In genomic region chr19:2736550-2737190, GRCh38 we compare ENCODE assay signal across 31 cellular contexts. TPM values are rescaled to one million over a fixed set of nuclear protein-coding genes. Genes with fewer than 3 reads are reported as not detected.
DNase-seq lines count a peak whose midpoint lies in the region; ATAC-seq, FAIRE-seq and TF ChIP-seq lines count a peak whose summit lies in the region.
"Had no signal": no experiment of that assay in that cellular context is flagged by ENCODE, and none has a peak within 500 bp of the region (broad histone marks: within the 10 kb centered on the region; RNA-seq: fewer than 3 reads in every experiment).

No MANE protein-coding gene starts in this region.

- no peak for DNase-seq in HCT116 (ENCODE audit: low read depth, low spot score)
- no peak for DNase-seq in GM12878 (ENCODE audit: low read depth, low spot score)
- DNase-seq in neural progenitor cell (ENCODE audit: low spot score): no peak
- DNase-seq in stimulated activated CD4-positive, alpha-beta T cell treated with anti-CD3 and anti-CD28 coated beads, Interleukin-12 subunit alpha, Interleukin-12 subunit beta, amount 100 ng/mL, for 4 hours: no peak
- no peak for DNase-seq in MCF 10A (ENCODE audit: unreplicated experiment)
- DNase-seq in cerebellar cortex (ENCODE audit: low spot score): no peak
- DNase-seq: activated CD4-positive, alpha-beta T cell treated with anti-CD3 and anti-CD28 coated beads, Interleukin-2, amount 50 U/mL, for 4 hours; activated naive CD4-positive, alpha-beta T cell treated with anti-CD3 and anti-CD28 coated beads for 36 hours; activated T-cell treated with anti-CD3 and anti-CD28 coated beads, Interleukin-2, amount 50 U/mL, for 72 hours; Caco-2; lower lobe of right lung; midbrain; naive B cell; NCI-H1417; NCI-H2029 treated with DMSO at 0.1 percent for 48 hours; NCI-H2227 treated with DMSO at 0.1 percent for 48 hours; NCI-H69; ovary; SHP77; T-helper 17 cell; transverse colon had no signal

- H3K4me1 ChIP-seq in HCT116 (ENCODE audit: control insufficient read depth in 1 of 2, insufficient read depth in 2 of 2, low read length in 2 of 2) (peaks cover 0 to 3% of the 10 kb centered on the region in 2 experiments; a peak in 1 of 4 replicates), GM12878 (ENCODE audit: control insufficient read depth, insufficient read depth, low read length) (no peaks in the 10 kb centered on the region), neural progenitor cell (no peaks in the 10 kb centered on the region)
- H3K4me1 ChIP-seq: Caco-2 had no signal

- TF ChIP-seq CTCF in HCT116 (IDR thresholded peaks at IDR 0.05 in 2 of 3, conservative IDR thresholded peaks at IDR 0.05 in 1 of 3; ENCODE audit: borderline replicate concordance in 1 of 3, insufficient read depth in 1 of 3, low read depth in 2 of 3, low read length in 2 of 3) (no peak), GM12878 (IDR thresholded peaks at IDR 0.05 in 2 of 3, conservative IDR thresholded peaks at IDR 0.05 in 1 of 3; ENCODE audit: control insufficient read depth in 2 of 3, extremely low read depth in 1 of 3, insufficient read depth in 1 of 3, low read depth in 3 of 3, low read length in 3 of 3) (no peak), neural progenitor cell (IDR thresholded peaks at IDR 0.05) (no peak), MCF 10A (IDR thresholded peaks at IDR 0.05; ENCODE audit: unreplicated experiment) (no peak)

- 94% methylated on average over 15 of the region's 15 CpGs for WGBS in GM12878 (ENCODE audit: insufficient coverage, insufficient replicate concordance, low lambda C conversion rate, missing lambda C conversion rate)

- H3K27ac Mint-ChIP-seq in neural progenitor cell: no peak overlapping the region
- H3K27ac Mint-ChIP-seq in MCF 10A (ENCODE audit: low read depth, unreplicated experiment): no peak overlapping the region
- H3K27ac Mint-ChIP-seq: activated naive CD4-positive, alpha-beta T cell treated with anti-CD3 and anti-CD28 coated beads for 36 hours; activated T-cell treated with anti-CD3 and anti-CD28 coated beads, Interleukin-2, amount 50 U/mL, for 72 hours; stimulated activated effector memory CD8-positive, alpha-beta T cell treated with anti-CD3 and anti-CD28 coated beads, Interleukin-12 subunit alpha, Interleukin-12 subunit beta, amount 100 ng/mL, for 72 hours; T-helper 17 cell had no signal

- H3K27me3 Mint-ChIP-seq in neural progenitor cell (ENCODE audit: insufficient read depth, low read depth): peaks cover 5% of the 10 kb centered on the region
- H3K27me3 Mint-ChIP-seq in MCF 10A (ENCODE audit: insufficient read depth, unreplicated experiment): no peaks in the 10 kb centered on the region
- H3K27me3 Mint-ChIP-seq: naive B cell, T-helper 17 cell had no signal

- H3K36me3 Mint-ChIP-seq in neural progenitor cell (peaks cover 13% of the 10 kb centered on the region), MCF 10A (ENCODE audit: insufficient read depth, unreplicated experiment) (no peaks in the 10 kb centered on the region)

- peaks cover 0 to 6% of the 10 kb centered on the region in 2 experiments; a peak in 1 of 4 replicates for H3K9me3 ChIP-seq in HCT116 (ENCODE audit: control insufficient read depth in 1 of 2, insufficient read depth in 1 of 2, low read depth in 1 of 2, low read length in 2 of 2)
- H3K9me3 ChIP-seq in GM12878 (replicated peaks; ENCODE audit: control insufficient read depth, insufficient read depth, low read length): peaks cover 8% of the 10 kb centered on the region; the same call in 2 of the 3 replicates
- H3K9me3 ChIP-seq in neural progenitor cell (ENCODE audit: low read depth): no peaks in the 10 kb centered on the region
- H3K9me3 ChIP-seq: Caco-2, lower lobe of right lung, ovary, transverse colon had no signal

- H3K79me2 ChIP-seq in HCT116 (ENCODE audit: insufficient read depth, low read length): peaks cover 21% of the 10 kb centered on the region
- H3K79me2 ChIP-seq in GM12878 (ENCODE audit: control insufficient read depth, insufficient read depth, low read length): peaks cover 14% of the 10 kb centered on the region
- H3K79me2 ChIP-seq in neural progenitor cell (ENCODE audit: low read depth): peaks cover 6% of the 10 kb centered on the region

- no peak for TF ChIP-seq POLR2A in HCT116 (IDR thresholded peaks at IDR 0.05; ENCODE audit: borderline replicate concordance, extremely low read depth, insufficient read depth, insufficient read length)
- no peak for TF ChIP-seq POLR2A in GM12878 (IDR thresholded peaks at IDR 0.05; ENCODE audit: low read depth, low read length)

- H3K9me2 ChIP-seq in HCT116 (ENCODE audit: insufficient read depth): no peaks in the 10 kb centered on the region

- H3K4me3 ChIP-seq in HCT116 (replicated peaks in 1 of 2; ENCODE audit: low read depth in 1 of 2, low read length in 2 of 2): no peak overlapping the region
- no peak overlapping the region for H3K4me3 ChIP-seq in GM12878
- no peak overlapping the region for H3K4me3 ChIP-seq in neural progenitor cell
- H3K4me3 ChIP-seq: BLaER1, hepatocyte, lower lobe of right lung, ovary, transverse colon had no signal

- peaks cover 18% of the 10 kb centered on the region for H3K4me1 Mint-ChIP-seq in neural progenitor cell
- H3K4me1 Mint-ChIP-seq in MCF 10A (ENCODE audit: insufficient read depth, unreplicated experiment): peaks cover 6% of the 10 kb centered on the region

- in situ Hi-C loops in GM12878 (cut with MboI): no loop called here

- POLR2A ChIA-PET in HCT116 (lab: Charles Lee) (no interaction called here), GM12878 (lab: Charles Lee) (no interaction called here), MCF 10A (lab: Yijun Ruan, JAX) (interaction anchor here (0.8 to 1.1 kb wide), 2 partner anchors 11 to 12 kb away, joined by 3 read pairs; no protein-coding TSS in a partner anchor)

- H3K9ac ChIP-seq in HCT116 (ENCODE audit: low read length): no peak overlapping the region
- no peak overlapping the region for H3K9ac ChIP-seq in GM12878 (ENCODE audit: control insufficient read depth, insufficient read depth, low read length)
- H3K9ac ChIP-seq in neural progenitor cell: no peak overlapping the region
- H3K9ac ChIP-seq: BLaER1, KMS-11 had no signal

- intact Hi-C loops in HCT116 (cut with micrococcal nuclease): no loop called here
- intact Hi-C loops in GM12878 (cut with micrococcal nuclease; ENCODE audit: unreplicated experiment): loop anchor here (5.0 kb wide), 1 partner anchor 69 kb away; no protein-coding TSS in a partner anchor
- intact Hi-C loops in MCF 10A (cut with micrococcal nuclease): no loop called here

- BruUV-seq in HCT116 (replicated peaks; lab: Mats Ljungman, UMichigan): TSS peak; percentile 11
- no TSS peak for BruUV-seq in GM12878 (replicated peaks; lab: Mats Ljungman, UMichigan)
- BruUV-seq in MCF 10A (replicated peaks; lab: Mats Ljungman, UMichigan): no TSS peak

- SMC1A ChIA-PET in GM12878 (lab: Charles Lee; ENCODE audit: uncharacterized antibody, unreplicated experiment): no interaction called here

- RAD21 ChIA-PET in HCT116 (lab: Charles Lee; ENCODE audit: low non-redundant PET in 1 of 2, low total read pairs in 2 of 2, uncharacterized antibody in 2 of 2, unreplicated experiment in 2 of 2): no interaction called here
- RAD21 ChIA-PET in GM12878 (lab: Charles Lee; ENCODE audit: unreplicated experiment): no interaction called here

- TF ChIP-seq RAD21 in HCT116 (IDR thresholded peaks at IDR 0.05; ENCODE audit: low read depth) (no peak), GM12878 (IDR thresholded peaks at IDR 0.05; ENCODE audit: insufficient read depth, low read depth, low read length) (no peak)

- H3K9me3 Mint-ChIP-seq in neural progenitor cell (peaks cover 2% of the 10 kb centered on the region), MCF 10A (ENCODE audit: unreplicated experiment) (no peaks in the 10 kb centered on the region)
- H3K9me3 Mint-ChIP-seq: activated naive CD4-positive, alpha-beta T cell treated with anti-CD3 and anti-CD28 coated beads for 36 hours; activated T-cell treated with anti-CD3 and anti-CD28 coated beads, Interleukin-2, amount 50 U/mL, for 72 hours; naive B cell; stimulated activated effector memory CD8-positive, alpha-beta T cell treated with anti-CD3 and anti-CD28 coated beads, Interleukin-12 subunit alpha, Interleukin-12 subunit beta, amount 100 ng/mL, for 72 hours had no signal

- H3K4me3 Mint-ChIP-seq in neural progenitor cell (peak overlapping the region; percentile 30), MCF 10A (ENCODE audit: unreplicated experiment) (no peak overlapping the region)
- H3K4me3 Mint-ChIP-seq: activated naive CD4-positive, alpha-beta T cell treated with anti-CD3 and anti-CD28 coated beads for 36 hours; activated T-cell treated with anti-CD3 and anti-CD28 coated beads, Interleukin-2, amount 50 U/mL, for 72 hours; stimulated activated effector memory CD8-positive, alpha-beta T cell treated with anti-CD3 and anti-CD28 coated beads, Interleukin-12 subunit alpha, Interleukin-12 subunit beta, amount 100 ng/mL, for 72 hours; T-helper 17 cell had no signal

- no peaks in the 10 kb centered on the region for H4K20me1 ChIP-seq in HCT116 (ENCODE audit: insufficient read depth)
- H4K20me1 ChIP-seq in GM12878 (ENCODE audit: control insufficient read depth, insufficient read depth): no peaks in the 10 kb centered on the region
- peaks cover 23% of the 10 kb centered on the region for H4K20me1 ChIP-seq in neural progenitor cell (ENCODE audit: low read depth)

- H2AFZ ChIP-seq in HCT116 (ENCODE audit: low read depth, low read length, poor library complexity, severe bottlenecking) (no peak overlapping the region), GM12878 (ENCODE audit: control insufficient read depth, low read depth, low read length) (no peak overlapping the region), neural progenitor cell (replicated peaks) (no peak overlapping the region)
- H2AFZ ChIP-seq: hepatocyte had no signal

- no peaks in the 10 kb centered on the region for H3K27me3 ChIP-seq in HCT116 (ENCODE audit: insufficient read depth, low read length)
- H3K27me3 ChIP-seq in GM12878 (replicated peaks in 1 of 2; ENCODE audit: control insufficient read depth in 2 of 2, insufficient read depth in 2 of 2, low read length in 1 of 2): no peaks in the 10 kb centered on the region
- peaks cover 10% of the 10 kb centered on the region for H3K27me3 ChIP-seq in neural progenitor cell
- H3K27me3 ChIP-seq: BLaER1, hepatocyte, ovary had no signal

- CTCF ChIA-PET in HCT116 (lab: Charles Lee): no interaction called here
- CTCF ChIA-PET in GM12878 (lab: Yijun Ruan, JAX): interaction anchor here (1.3 kb wide), 1 partner anchor 13 kb away, joined by 5 read pairs; no protein-coding TSS in a partner anchor
- CTCF ChIA-PET in MCF 10A (lab: Yijun Ruan, JAX): interaction anchor here (0.6 to 1.0 kb wide), 3 partner anchors 10 to 14 kb away, joined by 3 to 7 read pairs (median 3); no protein-coding TSS in a partner anchor

- H3F3A ChIP-seq in neural progenitor cell (ENCODE audit: low read depth): peaks cover 6% of the 10 kb centered on the region

- peak; percentile 68 for FAIRE-seq in GM12878 (lab: Jason Lieb, UNC)
- FAIRE-seq: endothelial cell of umbilical vein, G401.6, H54 had no signal

- no peak overlapping the region for H3K27ac ChIP-seq in HCT116 (ENCODE audit: low read depth, low read length)
- H3K27ac ChIP-seq in GM12878 (ENCODE audit: control insufficient read depth, insufficient read depth): no peak overlapping the region
- H3K27ac ChIP-seq in neural progenitor cell: no peak overlapping the region
- H3K27ac ChIP-seq: BLaER1, hepatocyte, KMS-11, lower lobe of right lung, ovary, transverse colon had no signal

- H3K36me3 ChIP-seq in HCT116 (ENCODE audit: control insufficient read depth in 1 of 2, insufficient read depth in 2 of 2, low read length in 2 of 2) (peaks cover 3 to 17% of the 10 kb centered on the region in 2 experiments), GM12878 (ENCODE audit: control insufficient read depth in 2 of 2, insufficient read depth in 2 of 2, low read length in 1 of 2) (peaks cover 11 to 15% of the 10 kb centered on the region in 2 experiments; a peak in 3 of 4 replicates), neural progenitor cell (no peaks in the 10 kb centered on the region)
- H3K36me3 ChIP-seq: ovary, transverse colon had no signal

- H3K4me2 ChIP-seq in HCT116 (ENCODE audit: low read length) (no peak overlapping the region), GM12878 (ENCODE audit: control insufficient read depth, insufficient read depth) (no peak overlapping the region), neural progenitor cell (no peak overlapping the region)
- H3K4me2 ChIP-seq: hepatocyte, KMS-11 had no signal

- no peak for TF ChIP-seq EP300 in GM12878 (IDR thresholded peaks at IDR 0.05; ENCODE audit: borderline replicate concordance in 1 of 2, control insufficient read depth in 1 of 2, low read depth in 2 of 2, low read length in 2 of 2)

- no peak for ATAC-seq in HCT116
- no peak for ATAC-seq in GM12878
- ATAC-seq: activated CD4-positive, CD25-positive, alpha-beta regulatory T cell treated with anti-CD3 and anti-CD28 coated beads, Interleukin-2, amount 50 U/mL, for 24 hours; activated T-cell treated with anti-CD3 and anti-CD28 coated beads, Interleukin-2, amount 50 U/mL, for 72 hours; lower lobe of right lung; Panc1; stimulated activated effector memory CD8-positive, alpha-beta T cell treated with anti-CD3 and anti-CD28 coated beads, Interleukin-12 subunit alpha, Interleukin-12 subunit beta, amount 100 ng/mL, for 72 hours; T-helper 17 cell had no signal

RNA-seq across cellular contexts. Expression of gene SLC39A3, which starts 3.1 kb away (rescaled TPM):
- total RNA-seq in HCT116 (2021; ENCODE audit: unreplicated experiment): 39.1 TPM
- polyA plus RNA-seq in HCT116 (2012): 34.0 and 43.9 TPM in 2 replicates
- 26.3 and 30.0 TPM in 2 replicates for total RNA-seq in GM12878 (2013; cell fraction: nucleolus; rRNA removed)
- 46.0 and 50.2 TPM in 2 replicates for total RNA-seq in GM12878 (2014; rRNA removed)
- 31.2 and 33.7 TPM in 2 replicates for total RNA-seq in GM12878 (2014; rRNA removed; fragmentation: Illumina TruSeq; extraction: Trizol)
- 48.4 and 52.1 TPM in 2 replicates for total RNA-seq in GM12878 (2021)
- polyA plus RNA-seq in GM12878 (2011; ENCODE audit: low read depth): 9.9 TPM
- 18.7 and 29.6 TPM in 2 replicates for polyA plus RNA-seq in GM12878 (2011; rRNA removed)
- polyA plus RNA-seq in GM12878 (2011; cell fraction: cytosol; rRNA removed): 51.6 and 59.3 TPM in 2 replicates
- 38.3 and 42.8 TPM in 2 replicates for polyA plus RNA-seq in GM12878 (2011; cell fraction: nucleus; rRNA removed)
- polyA plus RNA-seq in GM12878 (2012): 24.3 and 28.7 TPM in 2 replicates
- polyA plus RNA-seq in GM12878 (2014; fragmentation: Illumina TruSeq; extraction: Trizol): 20.9 and 59.4 TPM in 2 replicates
- polyA plus RNA-seq in GM12878 (2014; fragmentation: Nextera tagmentation; extraction: Ambion mirVana): 1 to 10 TPM in 1 of 2 experiments, under 1 TPM in 1; 0.63 to 1.1 TPM
- polyA plus RNA-seq in GM12878 (2014; rRNA removed): 54.5 and 54.9 TPM in 2 replicates
- polyA plus RNA-seq in GM12878 (2016; fragmentation: Nextera tagmentation; extraction: Ambion mirVana): 10 to 100 TPM; 58.7 to 67.1 TPM
- polyA minus RNA-seq in GM12878 (2011; rRNA and poly(A)+ RNA removed): 19.9 and 31.8 TPM in 2 replicates
- polyA minus RNA-seq in GM12878 (2011; cell fraction: cytosol; rRNA and poly(A)+ RNA removed): 15.3 and 17.2 TPM in 2 replicates
- polyA minus RNA-seq in GM12878 (2011; cell fraction: nucleus; rRNA and poly(A)+ RNA removed): 7.5 and 14.9 TPM in 2 replicates
- 6.1 and 28.5 TPM in 2 replicates for total RNA-seq in neural progenitor cell (ENCODE audit: low replicate concordance)
- total RNA-seq in MCF 10A (2022): 21.3 and 29.9 TPM in 2 replicates

RNA-seq across cellular contexts. Expression of gene DIRAS1, which starts 15.5 kb away (rescaled TPM):
- total RNA-seq in HCT116 (2021; ENCODE audit: unreplicated experiment) (33.7 TPM), GM12878 (2014; rRNA removed) (not detected in 2 replicates), GM12878 (2014; rRNA removed; fragmentation: Illumina TruSeq; extraction: Trizol) (0.09 TPM in 1 of 2 replicates, not detected in the other), GM12878 (2021) (0.18 and 0.48 TPM in 2 replicates), neural progenitor cell (ENCODE audit: low replicate concordance) (2.7 and 4.2 TPM in 2 replicates), MCF 10A (2022) (0.37 and 0.74 TPM in 2 replicates)
- 23.3 and 33.1 TPM in 2 replicates for polyA plus RNA-seq in HCT116 (2012)
- total RNA-seq in GM12878 (2013; cell fraction: nucleolus; rRNA removed): 0.39 and 1.0 TPM in 2 replicates
- polyA plus RNA-seq in GM12878 (2011; ENCODE audit: low read depth): 0.38 TPM
- polyA plus RNA-seq in GM12878 (2011; rRNA removed) (0.03 and 0.05 TPM in 2 replicates), GM12878 (2014; fragmentation: Illumina TruSeq; extraction: Trizol) (0.07 TPM in 1 of 2 replicates, not detected in the other), GM12878 (2014; fragmentation: Nextera tagmentation; extraction: Ambion mirVana) (not detected), GM12878 (2014; rRNA removed) (0.08 TPM in 1 of 2 replicates, not detected in the other), GM12878 (2016; fragmentation: Nextera tagmentation; extraction: Ambion mirVana) (under 1 TPM; 0.04 to 0.13 TPM)
- polyA plus RNA-seq in GM12878 (2011; cell fraction: cytosol; rRNA removed): not detected in 2 replicates
- 0.10 TPM in 1 of 2 replicates, not detected in the other for polyA plus RNA-seq in GM12878 (2011; cell fraction: nucleus; rRNA removed)
- 0.34 and 0.57 TPM in 2 replicates for polyA plus RNA-seq in GM12878 (2012)
- polyA minus RNA-seq in GM12878 (2011; rRNA and poly(A)+ RNA removed): 0.15 TPM in 1 of 2 replicates, not detected in the other
- not detected in 2 replicates for polyA minus RNA-seq in GM12878 (2011; cell fraction: cytosol; rRNA and poly(A)+ RNA removed)
- not detected in 2 replicates for polyA minus RNA-seq in GM12878 (2011; cell fraction: nucleus; rRNA and poly(A)+ RNA removed)
- total RNA-seq: HT1080 had no signal

RNA-seq across cellular contexts. Expression of gene GNG7, which starts 34.2 kb away (rescaled TPM):
- total RNA-seq in HCT116 (2021; ENCODE audit: unreplicated experiment) (11.3 TPM), GM12878 (2014; rRNA removed) (2.7 and 3.8 TPM in 2 replicates), GM12878 (2014; rRNA removed; fragmentation: Illumina TruSeq; extraction: Trizol) (5.3 and 5.4 TPM in 2 replicates), GM12878 (2021) (13.6 and 14.0 TPM in 2 replicates), neural progenitor cell (ENCODE audit: low replicate concordance) (7.0 and 9.6 TPM in 2 replicates), MCF 10A (2022) (0.22 and 0.51 TPM in 2 replicates)
- polyA plus RNA-seq in HCT116 (2012): 4.8 and 6.3 TPM in 2 replicates
- total RNA-seq in GM12878 (2013; cell fraction: nucleolus; rRNA removed): 10.3 TPM in 2 replicates
- 12.7 TPM for polyA plus RNA-seq in GM12878 (2011; ENCODE audit: low read depth)
- polyA plus RNA-seq in GM12878 (2011; rRNA removed) (1.8 and 1.9 TPM in 2 replicates), GM12878 (2014; fragmentation: Illumina TruSeq; extraction: Trizol) (6.9 and 7.8 TPM in 2 replicates), GM12878 (2014; fragmentation: Nextera tagmentation; extraction: Ambion mirVana) (1 to 10 TPM; 3.7 to 5.1 TPM), GM12878 (2014; rRNA removed) (11.7 and 13.4 TPM in 2 replicates), GM12878 (2016; fragmentation: Nextera tagmentation; extraction: Ambion mirVana) (10 to 100 TPM in 1 of 2 experiments, 1 to 10 TPM in 1; 9.8 to 10.6 TPM)
- polyA plus RNA-seq in GM12878 (2011; cell fraction: cytosol; rRNA removed): 2.0 and 2.1 TPM in 2 replicates
- 2.8 and 3.7 TPM in 2 replicates for polyA plus RNA-seq in GM12878 (2011; cell fraction: nucleus; rRNA removed)
- polyA plus RNA-seq in GM12878 (2012): 24.5 and 28.2 TPM in 2 replicates
- polyA minus RNA-seq in GM12878 (2011; rRNA and poly(A)+ RNA removed): 0.29 and 0.57 TPM in 2 replicates
- polyA minus RNA-seq in GM12878 (2011; cell fraction: cytosol; rRNA and poly(A)+ RNA removed): 0.31 and 0.40 TPM in 2 replicates
- polyA minus RNA-seq in GM12878 (2011; cell fraction: nucleus; rRNA and poly(A)+ RNA removed): 0.29 and 0.60 TPM in 2 replicates
- total RNA-seq: HT1080 had no signal

RNA-seq across cellular contexts. Expression of gene SGTA, which starts 46.4 kb away (rescaled TPM):
- total RNA-seq in HCT116 (2021; ENCODE audit: unreplicated experiment): 109 TPM
- polyA plus RNA-seq in HCT116 (2012): 87.8 and 92.7 TPM in 2 replicates
- total RNA-seq in GM12878 (2013; cell fraction: nucleolus; rRNA removed): 27.0 and 30.4 TPM in 2 replicates
- 51.2 and 59.2 TPM in 2 replicates for total RNA-seq in GM12878 (2014; rRNA removed)
- 22.9 and 26.2 TPM in 2 replicates for total RNA-seq in GM12878 (2014; rRNA removed; fragmentation: Illumina TruSeq; extraction: Trizol)
- total RNA-seq in GM12878 (2021): 69.2 and 76.3 TPM in 2 replicates
- polyA plus RNA-seq in GM12878 (2011; ENCODE audit: low read depth): 22.0 TPM
- polyA plus RNA-seq in GM12878 (2011; rRNA removed): 19.9 and 32.9 TPM in 2 replicates
- 70.3 and 75.7 TPM in 2 replicates for polyA plus RNA-seq in GM12878 (2011; cell fraction: cytosol; rRNA removed)
- polyA plus RNA-seq in GM12878 (2011; cell fraction: nucleus; rRNA removed): 59.1 and 86.4 TPM in 2 replicates
- 46.1 and 46.5 TPM in 2 replicates for polyA plus RNA-seq in GM12878 (2012)
- polyA plus RNA-seq in GM12878 (2014; fragmentation: Illumina TruSeq; extraction: Trizol): 13.2 and 37.1 TPM in 2 replicates
- polyA plus RNA-seq in GM12878 (2014; fragmentation: Nextera tagmentation; extraction: Ambion mirVana): 1 to 10 TPM; 2.0 to 3.1 TPM
- polyA plus RNA-seq in GM12878 (2014; rRNA removed): 64.2 and 78.7 TPM in 2 replicates
- polyA plus RNA-seq in GM12878 (2016; fragmentation: Nextera tagmentation; extraction: Ambion mirVana): 100 to 1,000 TPM; 102 TPM
- 12.0 and 30.2 TPM in 2 replicates for polyA minus RNA-seq in GM12878 (2011; rRNA and poly(A)+ RNA removed)
- polyA minus RNA-seq in GM12878 (2011; cell fraction: cytosol; rRNA and poly(A)+ RNA removed): 15.9 and 16.7 TPM in 2 replicates
- polyA minus RNA-seq in GM12878 (2011; cell fraction: nucleus; rRNA and poly(A)+ RNA removed): 9.7 and 20.9 TPM in 2 replicates
- 30.9 and 75.4 TPM in 2 replicates for total RNA-seq in neural progenitor cell (ENCODE audit: low replicate concordance)
- total RNA-seq in MCF 10A (2022): 63.2 and 66.6 TPM in 2 replicates

RNA-seq across cellular contexts. Expression of gene THOP1, which starts 48.6 kb away (rescaled TPM):
- total RNA-seq in HCT116 (2021; ENCODE audit: unreplicated experiment) (201 TPM), GM12878 (2014; rRNA removed) (260 and 270 TPM in 2 replicates), GM12878 (2014; rRNA removed; fragmentation: Illumina TruSeq; extraction: Trizol) (75.9 and 77.5 TPM in 2 replicates), GM12878 (2021) (217 and 220 TPM in 2 replicates), neural progenitor cell (ENCODE audit: low replicate concordance) (105 and 222 TPM in 2 replicates), MCF 10A (2022) (93.7 and 114 TPM in 2 replicates)
- 208 and 220 TPM in 2 replicates for polyA plus RNA-seq in HCT116 (2012)
- 230 and 309 TPM in 2 replicates for total RNA-seq in GM12878 (2013; cell fraction: nucleolus; rRNA removed)
- polyA plus RNA-seq in GM12878 (2011; ENCODE audit: low read depth): 25.4 TPM
- polyA plus RNA-seq in GM12878 (2011; rRNA removed) (72.8 and 137 TPM in 2 replicates), GM12878 (2014; fragmentation: Illumina TruSeq; extraction: Trizol) (36.0 and 76.8 TPM in 2 replicates), GM12878 (2014; fragmentation: Nextera tagmentation; extraction: Ambion mirVana) (1 to 10 TPM; 1.9 to 3.8 TPM), GM12878 (2014; rRNA removed) (200 and 240 TPM in 2 replicates), GM12878 (2016; fragmentation: Nextera tagmentation; extraction: Ambion mirVana) (100 to 1,000 TPM; 220 to 241 TPM)
- polyA plus RNA-seq in GM12878 (2011; cell fraction: cytosol; rRNA removed): 144 and 196 TPM in 2 replicates
- 439 and 527 TPM in 2 replicates for polyA plus RNA-seq in GM12878 (2011; cell fraction: nucleus; rRNA removed)
- polyA plus RNA-seq in GM12878 (2012): 116 and 134 TPM in 2 replicates
- 97.9 and 180 TPM in 2 replicates for polyA minus RNA-seq in GM12878 (2011; rRNA and poly(A)+ RNA removed)
- polyA minus RNA-seq in GM12878 (2011; cell fraction: cytosol; rRNA and poly(A)+ RNA removed): 59.6 and 71.5 TPM in 2 replicates
- 43.6 and 46.6 TPM in 2 replicates for polyA minus RNA-seq in GM12878 (2011; cell fraction: nucleus; rRNA and poly(A)+ RNA removed)
